In genomic region chr21:33314096-33314495, GRCh38 we compare ENCODE assay signal across 30 cellular contexts. TPM values are rescaled to one million over a fixed set of nuclear protein-coding genes. Genes with fewer than 3 reads are reported as not detected.
A peak's percentile ranks its signal among the peaks of the same experiment; 100 is the strongest.
DNase-seq lines count a peak whose midpoint lies in the region; ATAC-seq and TF ChIP-seq lines count a peak whose summit lies in the region.
"Had no signal": no experiment of that assay in that cellular context is flagged by ENCODE, and none has a peak within 500 bp of the region (broad histone marks: within the 10 kb centered on the region; RNA-seq: fewer than 3 reads in every experiment).

No MANE protein-coding gene starts in this region.

- no peaks in the 10 kb centered on the region for H3F3A ChIP-seq in GM23248 (ENCODE audit: insufficient read depth)

- H3K9me3 ChIP-seq in GM23248 (ENCODE audit: low read depth) (no peaks in the 10 kb centered on the region), heart right ventricle (peaks cover 0 to 16% (median 0%) of the 10 kb centered on the region in 11 donors)
- H3K9me3 ChIP-seq: prostate gland had no signal

- no peaks in the 10 kb centered on the region for H3K9me2 ChIP-seq in GM23248 (ENCODE audit: insufficient read depth)

- H3K9me3 Mint-ChIP-seq in activated CD8-positive, alpha-beta memory T cell treated with anti-CD3 and anti-CD28 coated beads, Interleukin-2, amount 10 ng/mL, durations not matched to agents 7 days and 5 days (ENCODE audit: low read depth) = no peaks in the 10 kb centered on the region

- H3K4me3 Mint-ChIP-seq in activated CD8-positive, alpha-beta memory T cell treated with anti-CD3 and anti-CD28 coated beads, Interleukin-2, amount 10 ng/mL, durations not matched to agents 7 days and 5 days = no peak overlapping the region
- H3K4me3 Mint-ChIP-seq: activated CD4-positive, alpha-beta T cell treated with anti-CD3 and anti-CD28 coated beads, Interleukin-2, amount 10 ng/mL, durations not matched to agents 7 days and 5 days; activated T-cell treated with anti-CD3 and anti-CD28 coated beads, Interleukin-2, amount 50 U/mL, for 4 hours; CD14-positive monocyte; WTC11 had no signal

- H3K27me3 ChIP-seq in GM23248 (replicated peaks; ENCODE audit: insufficient read depth) (0 out of 2 replicates have a peak, but pooled peaks cover 3% of the 10 kb centered on the region), heart right ventricle (no peaks in the 10 kb centered on the region)
- H3K27me3 ChIP-seq: hepatocyte, sigmoid colon had no signal

- H3K4me2 ChIP-seq in GM23248 (ENCODE audit: unreplicated experiment) = no peak overlapping the region
- H3K4me2 ChIP-seq: hepatocyte had no signal

- H4K20me1 ChIP-seq in GM23248 (ENCODE audit: insufficient read depth) = no peaks in the 10 kb centered on the region

- ATAC-seq in activated CD8-positive, alpha-beta memory T cell treated with anti-CD3 and anti-CD28 coated beads, Interleukin-2, amount 10 ng/mL, durations not matched to agents 7 days and 5 days = no peak
- ATAC-seq in GM18907 (IDR thresholded peaks at IDR 0.05; ENCODE audit: unreplicated experiment) (no peak), heart right ventricle (no peak)
- ATAC-seq: activated T-cell treated with anti-CD3 and anti-CD28 coated beads, Interleukin-2, amount 50 U/mL, for 4 hours; Panc1; WTC11 had no signal

- DNase-seq in AG09309 (ENCODE audit: low read depth) (peak; percentile 52), GM23248 (peak; percentile 46), amniotic epithelial cell (ENCODE audit: low read depth) (peak; percentile 93), iris pigment epithelial cell (ENCODE audit: low read depth) (peak; percentile 72), GF-D8 (lab: John Stamatoyannopoulos, UW) (no peak), heart right ventricle (no peak)
- no peak for DNase-seq in activated CD8-positive, alpha-beta memory T cell treated with anti-CD3 and anti-CD28 coated beads, Interleukin-2, amount 10 ng/mL, durations not matched to agents 7 days and 5 days
- DNase-seq: activated CD4-positive, alpha-beta T cell treated with anti-CD3 and anti-CD28 coated beads, Interleukin-2, amount 10 ng/mL, durations not matched to agents 7 days and 5 days; activated T-cell treated with anti-CD3 and anti-CD28 coated beads, Interleukin-2, amount 50 U/mL, for 4 hours; Calu3; cortex of kidney; DND-41; H7; IMR-90; mesenchymal stem cell; NCI-H1105; NCI-H2029; NCI-H526; SIG-M5; sigmoid colon; stimulated activated CD4-positive, alpha-beta T cell treated with anti-CD3 and anti-CD28 coated beads, Interleukin-15, amount 100 ng/mL, for 24 hours; stimulated activated naive CD4-positive, alpha-beta T cell; SW 1271; T1000 had no signal

- CTCF ChIA-PET in activated CD8-positive, alpha-beta memory T cell treated with anti-CD3 and anti-CD28 coated beads, Interleukin-2, amount 10 ng/mL, durations not matched to agents 7 days and 5 days (lab: Charles Lee) = interaction anchor here (0.9 to 1.4 kb wide), 2 partner anchors 47 to 131 kb away, joined by 4 read pairs; no protein-coding TSS in a partner anchor

- peaks cover 8% of the 10 kb centered on the region for H3K36me3 Mint-ChIP-seq in activated CD8-positive, alpha-beta memory T cell treated with anti-CD3 and anti-CD28 coated beads, Interleukin-2, amount 10 ng/mL, durations not matched to agents 7 days and 5 days
- H3K36me3 Mint-ChIP-seq: WTC11 had no signal

- no peaks in the 10 kb centered on the region for H3K79me2 ChIP-seq in GM23248 (ENCODE audit: insufficient read depth)
- H3K79me2 ChIP-seq: hepatocyte had no signal

- H3K27ac Mint-ChIP-seq in activated CD8-positive, alpha-beta memory T cell treated with anti-CD3 and anti-CD28 coated beads, Interleukin-2, amount 10 ng/mL, durations not matched to agents 7 days and 5 days = no peak overlapping the region
- H3K27ac Mint-ChIP-seq: activated CD4-positive, alpha-beta T cell treated with anti-CD3 and anti-CD28 coated beads, Interleukin-2, amount 10 ng/mL, durations not matched to agents 7 days and 5 days; WTC11 had no signal

- H3K27ac ChIP-seq in GM23248 (no peak overlapping the region), heart right ventricle (no peak overlapping the region)
- H3K27ac ChIP-seq: hepatocyte, prostate gland, sigmoid colon had no signal

- H3K4me3 ChIP-seq in AG09309 (ENCODE audit: control insufficient read depth, low read depth, low read length) (no peak overlapping the region), GM23248 (no peak overlapping the region), heart right ventricle (no peak overlapping the region)
- H3K4me3 ChIP-seq: hepatocyte, prostate gland, sigmoid colon had no signal

- H3K4me1 ChIP-seq in GM23248 (ENCODE audit: insufficient read depth) (no peaks in the 10 kb centered on the region), heart right ventricle (peaks cover 0 to 30% (median 0%) of the 10 kb centered on the region in 9 donors)
- H3K4me1 ChIP-seq: prostate gland, sigmoid colon had no signal

- TF ChIP-seq CTCF in AG09309 (IDR thresholded peaks at IDR 0.05; ENCODE audit: control insufficient read depth, insufficient read depth, low read depth, low read length, missing control alignments) (no peak), heart right ventricle (IDR thresholded peaks at IDR 0.05) (no peak)

- H3K9ac ChIP-seq in GM23248 = no peak overlapping the region

- in situ Hi-C loops in GM23248 (cut with MboI) = no loop called here

- 24% methylated on average over 4 of the region's 4 CpGs for WGBS in GM23248 (ENCODE audit: low coverage in 1 of 2, low lambda C conversion rate in 2 of 2, missing lambda C conversion rate in 2 of 2), 2 experiments
- 81 to 82% methylated on average over 4 of the region's 4 CpGs for WGBS in heart right ventricle, 2 donors

- H3K27me3 Mint-ChIP-seq in activated CD8-positive, alpha-beta memory T cell treated with anti-CD3 and anti-CD28 coated beads, Interleukin-2, amount 10 ng/mL, durations not matched to agents 7 days and 5 days = peaks cover 20% of the 10 kb centered on the region

- intact Hi-C loops in heart right ventricle (cut with DNase I) = no loop called here

- H2AFZ ChIP-seq in GM23248 = no peak overlapping the region
- H2AFZ ChIP-seq: hepatocyte had no signal

- no peaks in the 10 kb centered on the region for H3K36me3 ChIP-seq in GM23248 (ENCODE audit: low read depth)
- no peaks in the 10 kb centered on the region for H3K36me3 ChIP-seq in heart right ventricle
- H3K36me3 ChIP-seq: prostate gland, sigmoid colon had no signal

- no peaks in the 10 kb centered on the region for H3K4me1 Mint-ChIP-seq in activated CD8-positive, alpha-beta memory T cell treated with anti-CD3 and anti-CD28 coated beads, Interleukin-2, amount 10 ng/mL, durations not matched to agents 7 days and 5 days
- H3K4me1 Mint-ChIP-seq: WTC11 had no signal

RNA-seq across cellular contexts. Expression of gene IFNAR1, which starts 10.7 kb away (rescaled TPM):
- total RNA-seq in GM23248 (2014; rRNA removed; shearing (Covaris generic)) = 19.1 and 24.0 TPM in 2 replicates
- polyA plus RNA-seq in GM23248 (2016; fragmentation: Nextera tagmentation; extraction: Ambion mirVana) (55.9 and 65.1 TPM in 2 replicates), heart right ventricle (10 to 100 TPM in 1 of 2 donors, 1 to 10 TPM in 1; 7.4 to 10.1 TPM)
- 10 to 100 TPM; 26.2 to 30.8 TPM for total RNA-seq in activated CD8-positive, alpha-beta memory T cell treated with anti-CD3 and anti-CD28 coated beads, Interleukin-2, amount 10 ng/mL, durations not matched to agents 7 days and 5 days
- 10 to 100 TPM; 16.5 to 38.5 (median 23.9) TPM for total RNA-seq in heart right ventricle

RNA-seq across cellular contexts. Expression of gene IL10RB, which starts 47.9 kb away (rescaled TPM):
- total RNA-seq in GM23248 (2014; rRNA removed; shearing (Covaris generic)) = 49.3 and 50.6 TPM in 2 replicates
- polyA plus RNA-seq in GM23248 (2016; fragmentation: Nextera tagmentation; extraction: Ambion mirVana) (52.4 and 56.8 TPM in 2 replicates), heart right ventricle (10 to 100 TPM; 11.9 to 12.1 TPM)
- 10 to 100 TPM; 30.9 to 34.9 TPM for total RNA-seq in activated CD8-positive, alpha-beta memory T cell treated with anti-CD3 and anti-CD28 coated beads, Interleukin-2, amount 10 ng/mL, durations not matched to agents 7 days and 5 days
- 10 to 100 TPM in 1 of 10 donors, 1 to 10 TPM in 9; 4.1 to 16.8 (median 6.9) TPM for total RNA-seq in heart right ventricle

Comparison
In these comparisons a context has a peak if more than half of its experiments do, and no peak if none do; other contexts are left out.
1. DNase-seq: peak in AG09309 (single experiment), GM23248 (single experiment), amniotic epithelial cell (single experiment) and iris pigment epithelial cell (single experiment); none in GF-D8 (single experiment), activated CD8-positive, alpha-beta memory T cell treated with anti-CD3 and anti-CD28 coated beads, Interleukin-2, amount 10 ng/mL, durations not matched to agents 7 days and 5 days (single experiment) and heart right ventricle (0 of 2).